Comparison of ENCODE assay signal across 9 cellular contexts in the genomic region with DNA sequence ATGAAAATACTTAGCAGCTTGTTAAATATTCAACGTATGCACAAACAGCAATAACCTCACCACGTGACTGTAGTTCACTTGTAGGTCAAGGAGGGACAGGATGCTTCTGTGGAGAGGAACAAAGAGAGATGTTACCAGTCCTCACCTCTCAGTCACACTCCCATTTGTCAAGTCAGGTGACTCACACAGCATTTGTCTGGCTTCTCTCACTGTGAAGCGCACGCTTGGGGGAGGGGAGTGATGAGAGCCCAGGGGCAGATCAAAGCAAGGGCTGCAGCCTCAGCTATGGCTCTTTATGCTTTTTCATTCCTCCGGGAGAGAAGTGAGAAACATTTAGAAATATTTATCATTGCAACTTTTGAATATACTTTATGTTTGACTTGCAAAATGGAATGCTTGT. TPM values are rescaled to one million over a fixed set of nuclear protein-coding genes. Genes with fewer than 3 reads are reported as not detected.
DNase-seq lines count a peak whose midpoint lies in the region; ATAC-seq and TF ChIP-seq lines count a peak whose summit lies in the region.
"Had no signal": no experiment of that assay in that cellular context is flagged by ENCODE, and none has a peak within 500 bp of the region (broad histone marks: within the 10 kb centered on the region; RNA-seq: fewer than 3 reads in every experiment).

No MANE protein-coding gene starts in this region.

- no peak for TF ChIP-seq EP300 in stomach (IDR thresholded peaks at IDR 0.05)

- no peak for TF ChIP-seq POLR2A in stomach (IDR thresholded peaks at IDR 0.05)

- no peak overlapping the region for H3K27ac ChIP-seq in stomach

- H3K4me1 Mint-ChIP-seq in nephron = peaks cover 46% of the 10 kb centered on the region

- no peak for TF ChIP-seq CTCF in nephron (IDR thresholded peaks at IDR 0.05; ENCODE audit: unreplicated experiment in 3 of 3)
- no peak for TF ChIP-seq CTCF in stomach (IDR thresholded peaks at IDR 0.05)

- H3K36me3 ChIP-seq in stomach = no peaks in the 10 kb centered on the region

- 21 to 43% (median 22%) methylated on average over 5 of the region's 5 CpGs for WGBS in stomach, 5 donors

- peak overlapping the region; percentile 52 to 65 (median 58) for H3K4me3 Mint-ChIP-seq in nephron
- H3K4me3 Mint-ChIP-seq: T-helper 1 cell treated with Interleukin-12 subunit alpha and Interleukin-12 subunit beta and Interleukin-4 antibody, amounts not matched to agents 30 μg/mL and 1 μg/mL, for 36 hours had no signal

- no peak for ATAC-seq in GM21390 (IDR thresholded peaks at IDR 0.05; ENCODE audit: unreplicated experiment)

- H3K4me1 ChIP-seq in stomach = peaks cover 17 to 32% (median 21%) of the 10 kb centered on the region in 4 donors

- H3K9me3 Mint-ChIP-seq in nephron = no peaks in the 10 kb centered on the region
- H3K9me3 Mint-ChIP-seq: T-helper 1 cell treated with Interleukin-12 subunit alpha and Interleukin-12 subunit beta and Interleukin-4 antibody, amounts not matched to agents 30 μg/mL and 1 μg/mL, for 36 hours had no signal

- H3K27ac Mint-ChIP-seq in nephron = peak overlapping the region in 2 of 3 experiments; percentile 4 to 64
- H3K27ac Mint-ChIP-seq: T-helper 1 cell treated with Interleukin-12 subunit alpha and Interleukin-12 subunit beta and Interleukin-4 antibody, amounts not matched to agents 30 μg/mL and 1 μg/mL, for 36 hours had no signal

- intact Hi-C loops in stomach (cut with DNase I; ENCODE audit: low total_unique reads) = no loop called here

- H3K36me3 Mint-ChIP-seq in nephron (ENCODE audit: low read depth) = no peaks in the 10 kb centered on the region

- peaks cover 6 to 71% (median 42%) of the 10 kb centered on the region in 3 donors for H3K27me3 ChIP-seq in stomach

- no peak overlapping the region for H3K4me3 ChIP-seq in stomach

- peak; percentile 71 for DNase-seq in NCI-H82 (lab: John Stamatoyannopoulos, UW)
- DNase-seq in NCI-H82 treated with DMSO at 0.1 percent for 48 hours (lab: John Stamatoyannopoulos, UW; ENCODE audit: unreplicated experiment) = no peak
- peak; percentile 98 for DNase-seq in NCI-H510A treated with DMSO at 0.1 percent for 48 hours (lab: John Stamatoyannopoulos, UW)
- DNase-seq in amniotic epithelial cell (ENCODE audit: low read depth) = peak; percentile 65
- no peak for DNase-seq in stomach
- no peak for DNase-seq in NCI-H1930 (lab: John Stamatoyannopoulos, UW)

- H3K27me3 Mint-ChIP-seq in nephron (ENCODE audit: low read depth) = peaks cover 65% of the 10 kb centered on the region

- no peaks in the 10 kb centered on the region for H3K9me3 ChIP-seq in stomach

RNA-seq across cellular contexts. Expression of a gene that starts 2.9 kb away (rescaled TPM):
- total RNA-seq in stomach = 1 to 10 TPM in 1 of 5 donors, under 1 TPM in 3, not detected in 1; under 0.01 to 6.2 (median 0.59) TPM
- 1 to 10 TPM in 1 of 3 donors, under 1 TPM in 1, not detected in 1; 0.25 to 2.3 TPM for polyA plus RNA-seq in stomach

Comparison
In these comparisons a context has a peak if more than half of its experiments do, and no peak if none do; other contexts are left out.
1. DNase-seq: peak in NCI-H82 (single experiment), NCI-H510A treated with DMSO at 0.1 percent for 48 hours (single experiment) and amniotic epithelial cell (single experiment); none in NCI-H82 treated with DMSO at 0.1 percent for 48 hours (single experiment), stomach (single experiment) and NCI-H1930 (0 of 2).